ENCODE assay signal across 8 cellular contexts in genomic region chr15:32956006-32956405, GRCh38.
A peak's percentile ranks its signal among the peaks of the same experiment; 100 is the strongest.
DNase-seq lines count a peak whose midpoint lies in the region; ATAC-seq and TF ChIP-seq lines count a peak whose summit lies in the region.

No MANE protein-coding gene starts in this region.

- H3K36me3 ChIP-seq in stomach = no peaks in the 10 kb centered on the region

- peaks cover 0 to 3% (median 0%) of the 10 kb centered on the region in 3 donors for H3K27me3 Mint-ChIP-seq in CD14-positive monocyte (ENCODE audit: low read depth in 3 of 3)
- no peaks in the 10 kb centered on the region for H3K27me3 Mint-ChIP-seq in HFFc6 (ENCODE audit: insufficient read depth)
- peaks cover 8% of the 10 kb centered on the region for H3K27me3 Mint-ChIP-seq in activated naive CD8-positive, alpha-beta T cell treated with anti-CD3 and anti-CD28 coated beads, Interleukin-2, amount 50 U/mL, for 24 hours

- WGBS in stomach, 5 donors = 38 to 59% (median 56%) methylated on average over 1 of the region's 1 CpG

- peaks cover 0 to 16% (median 6%) of the 10 kb centered on the region in 4 donors for H3K4me1 ChIP-seq in stomach

- H3K27me3 ChIP-seq in stomach = no peaks in the 10 kb centered on the region

- H3K36me3 Mint-ChIP-seq in CD14-positive monocyte (peaks cover 0 to 2% of the 10 kb centered on the region in 2 donors), HFFc6 (ENCODE audit: low read depth) (peaks cover 20% of the 10 kb centered on the region; the same call in 1 of the 2 replicates)
- H3K36me3 Mint-ChIP-seq in activated naive CD8-positive, alpha-beta T cell treated with anti-CD3 and anti-CD28 coated beads, Interleukin-2, amount 50 U/mL, for 24 hours (ENCODE audit: low read depth) = no peaks in the 10 kb centered on the region

- H3K4me1 Mint-ChIP-seq in CD14-positive monocyte (peaks cover 19% of the 10 kb centered on the region), HFFc6 (ENCODE audit: low read depth) (peaks cover 82% of the 10 kb centered on the region)
- H3K4me1 Mint-ChIP-seq in activated naive CD8-positive, alpha-beta T cell treated with anti-CD3 and anti-CD28 coated beads, Interleukin-2, amount 50 U/mL, for 24 hours = no peaks in the 10 kb centered on the region

- peak; percentile 6 for TF ChIP-seq CTCF in CD14-positive monocyte (IDR thresholded peaks at IDR 0.05)
- peak; percentile 83 for TF ChIP-seq CTCF in HFFc6 (IDR thresholded peaks at IDR 0.05)
- TF ChIP-seq CTCF in stomach (IDR thresholded peaks at IDR 0.05) = peak in 4 of 7 experiments; percentile 7 to 35 (median 21)

- no peak for TF ChIP-seq EP300 in stomach (IDR thresholded peaks at IDR 0.05)

- H3K9me3 Mint-ChIP-seq in CD14-positive monocyte (peaks cover 0 to 2% (median 0%) of the 10 kb centered on the region in 7 donors), HFFc6 (no peaks in the 10 kb centered on the region)
- H3K9me3 Mint-ChIP-seq in activated naive CD8-positive, alpha-beta T cell treated with anti-CD3 and anti-CD28 coated beads, Interleukin-2, amount 50 U/mL, for 24 hours = no peaks in the 10 kb centered on the region

- H3K27ac Mint-ChIP-seq in CD14-positive monocyte (no peak overlapping the region), HFFc6 (peak overlapping the region; percentile 86)
- no peak overlapping the region for H3K27ac Mint-ChIP-seq in activated naive CD8-positive, alpha-beta T cell treated with anti-CD3 and anti-CD28 coated beads, Interleukin-2, amount 50 U/mL, for 24 hours

- DNase-seq in CD14-positive monocyte (ENCODE audit: low spot score) = no peak
- DNase-seq in HFFc6 = peak; percentile 70
- DNase-seq in SK-N-DZ (ENCODE audit: low spot score) = peak; percentile 37
- peak; percentile 12 for DNase-seq in glomerular endothelial cell (ENCODE audit: extremely low read depth, low read depth, low spot score)
- DNase-seq in stomach = no peak
- DNase-seq in activated naive CD8-positive, alpha-beta T cell treated with anti-CD3 and anti-CD28 coated beads, Interleukin-2, amount 50 U/mL, for 24 hours = no peak
- DNase-seq in mucosa of gallbladder (ENCODE audit: low spot score) = no peak
- DNase-seq in activated T-cell treated with anti-CD3 and anti-CD28 coated beads for 4 hours = no peak

- H3K4me3 Mint-ChIP-seq in CD14-positive monocyte = no peak overlapping the region
- no peak overlapping the region for H3K4me3 Mint-ChIP-seq in HFFc6
- H3K4me3 Mint-ChIP-seq in activated naive CD8-positive, alpha-beta T cell treated with anti-CD3 and anti-CD28 coated beads, Interleukin-2, amount 50 U/mL, for 24 hours = no peak overlapping the region

- H3K27ac ChIP-seq in stomach = no peak overlapping the region

- H3K9me3 ChIP-seq in stomach = no peaks in the 10 kb centered on the region

- ATAC-seq in activated naive CD8-positive, alpha-beta T cell treated with anti-CD3 and anti-CD28 coated beads, Interleukin-2, amount 50 U/mL, for 24 hours = no peak

- no peak for TF ChIP-seq POLR2A in stomach (IDR thresholded peaks at IDR 0.05)

- no peak overlapping the region for H3K4me3 ChIP-seq in stomach

- intact Hi-C loops in CD14-positive monocyte (cut with micrococcal nuclease) (no loop called here), stomach (cut with DNase I; ENCODE audit: low total_unique reads) (loop anchor here (5.0 kb wide), 1 partner anchor 289 kb away; no protein-coding TSS in a partner anchor)

Comparison
In these comparisons a context has a peak if more than half of its experiments do, and no peak if none do; other contexts are left out.
1. DNase-seq: peak in HFFc6 (single experiment), SK-N-DZ (single experiment) and glomerular endothelial cell (single experiment); none in CD14-positive monocyte (single experiment), stomach (single experiment), activated naive CD8-positive, alpha-beta T cell treated with anti-CD3 and anti-CD28 coated beads, Interleukin-2, amount 50 U/mL, for 24 hours (single experiment), mucosa of gallbladder (single experiment) and activated T-cell treated with anti-CD3 and anti-CD28 coated beads for 4 hours (single experiment).
2. CTCF ChIP-seq: peak in every context shown above with its lines; median percentile 83 in HFFc6; 21 in stomach; 6 in CD14-positive monocyte.